12 cellular contexts compared by ENCODE assay signal in genomic region chr11:30855383-30856006, GRCh38.
A peak's percentile ranks its signal among the peaks of the same experiment; 100 is the strongest.
DNase-seq lines count a peak whose midpoint lies in the region; ATAC-seq, FAIRE-seq and TF ChIP-seq lines count a peak whose summit lies in the region.
"Had no signal": no experiment of that assay in that cellular context is flagged by ENCODE, and none has a peak within 500 bp of the region (broad histone marks: within the 10 kb centered on the region; RNA-seq: fewer than 3 reads in every experiment).

No MANE protein-coding gene starts in this region.

- CTCF ChIA-PET in MCF 10A (lab: Yijun Ruan, JAX) (interaction anchor here (0.6 to 3.3 kb wide), 20 partner anchors 9 to 1728 kb away, joined by 3 to 53 read pairs (median 4); no protein-coding TSS in a partner anchor), mammary epithelial cell (lab: Charles Lee; ENCODE audit: low non-redundant PET) (no interaction called here)

- no peaks in the 10 kb centered on the region for H3K4me1 Mint-ChIP-seq in MCF 10A (ENCODE audit: insufficient read depth, unreplicated experiment)

- H3K27me3 ChIP-seq in mammary epithelial cell (ENCODE audit: insufficient read depth, low read length) = no peaks in the 10 kb centered on the region
- H3K27me3 ChIP-seq in RWPE2 (ENCODE audit: insufficient read depth, poor library complexity, severe bottlenecking) = no peaks in the 10 kb centered on the region
- no peaks in the 10 kb centered on the region for H3K27me3 ChIP-seq in transverse colon
- H3K27me3 ChIP-seq in thyroid gland = no peaks in the 10 kb centered on the region

- H3K9me3 Mint-ChIP-seq in MCF 10A (ENCODE audit: unreplicated experiment) = no peaks in the 10 kb centered on the region
- peaks cover 0 to 5% of the 10 kb centered on the region in 2 donors for H3K9me3 Mint-ChIP-seq in activated naive CD4-positive, alpha-beta T cell treated with anti-CD3 and anti-CD28 coated beads, Interleukin-2, amount 50 U/mL, for 72 hours
- H3K9me3 Mint-ChIP-seq: CD8-positive, alpha-beta T cell had no signal

- dilution Hi-C loops in mammary epithelial cell (cut with HindIII; ENCODE audit: low sequenced_read_pairs) = no loop called here

- BruUV-seq in MCF 10A (replicated peaks; lab: Mats Ljungman, UMichigan) (no TSS peak), mammary epithelial cell (replicated peaks; lab: Mats Ljungman, UMichigan) (no TSS peak)

- H3K36me3 Mint-ChIP-seq in MCF 10A (ENCODE audit: insufficient read depth, unreplicated experiment) = no peaks in the 10 kb centered on the region
- H3K36me3 Mint-ChIP-seq in activated naive CD4-positive, alpha-beta T cell treated with anti-CD3 and anti-CD28 coated beads, Interleukin-2, amount 50 U/mL, for 72 hours = no peaks in the 10 kb centered on the region
- H3K36me3 Mint-ChIP-seq: activated naive CD8-positive, alpha-beta T cell; CD8-positive, alpha-beta T cell had no signal

- H3K79me2 ChIP-seq in mammary epithelial cell (ENCODE audit: insufficient read depth, low read length) = no peaks in the 10 kb centered on the region

- no peak overlapping the region for H3K9ac ChIP-seq in mammary epithelial cell (ENCODE audit: insufficient read depth, low read length)

- H3K4me2 ChIP-seq in mammary epithelial cell (ENCODE audit: insufficient read depth, low read depth, low read length) = no peak overlapping the region

- peak; percentile 9 for DNase-seq in MCF 10A (ENCODE audit: unreplicated experiment)
- DNase-seq in mammary epithelial cell = no peak
- DNase-seq in RWPE2 (ENCODE audit: low spot score) = no peak
- DNase-seq in frontal cortex (ENCODE audit: low spot score in 2 of 2) = peak in 1 of 2 donors; percentile 4
- DNase-seq in transverse colon = no peak
- no peak for DNase-seq in thyroid gland
- DNase-seq in activated naive CD4-positive, alpha-beta T cell treated with anti-CD3 and anti-CD28 coated beads, Interleukin-2, amount 50 U/mL, for 72 hours (ENCODE audit: low spot score in 2 of 2) = no peak
- DNase-seq: CD8-positive, alpha-beta T cell; NK-92 treated with Interleukin-12 subunit alpha and Interleukin-12 subunit beta, amount 100 ng/mL, for 24 hours had no signal

- H3K27me3 Mint-ChIP-seq in MCF 10A (ENCODE audit: insufficient read depth, unreplicated experiment) = peaks cover 63% of the 10 kb centered on the region
- H3K27me3 Mint-ChIP-seq: activated naive CD8-positive, alpha-beta T cell had no signal

- H3K4me3 ChIP-seq in mammary epithelial cell (replicated peaks in 1 of 3; ENCODE audit: insufficient read depth in 1 of 3, low read depth in 2 of 3, low read length in 3 of 3) = no peak overlapping the region
- H3K4me3 ChIP-seq in RWPE2 (ENCODE audit: severe bottlenecking) = no peak overlapping the region
- no peak overlapping the region for H3K4me3 ChIP-seq in transverse colon
- no peak overlapping the region for H3K4me3 ChIP-seq in thyroid gland (replicated peaks in 1 of 3)

- H3K27ac Mint-ChIP-seq in MCF 10A (ENCODE audit: low read depth, unreplicated experiment) = no peak overlapping the region
- H3K27ac Mint-ChIP-seq in activated naive CD4-positive, alpha-beta T cell treated with anti-CD3 and anti-CD28 coated beads, Interleukin-2, amount 50 U/mL, for 72 hours = no peak overlapping the region
- H3K27ac Mint-ChIP-seq: activated naive CD8-positive, alpha-beta T cell; CD8-positive, alpha-beta T cell had no signal

- no peaks in the 10 kb centered on the region for H3K36me3 ChIP-seq in mammary epithelial cell (ENCODE audit: insufficient read depth, low read length)
- H3K36me3 ChIP-seq in RWPE2 (ENCODE audit: low read depth) = no peaks in the 10 kb centered on the region
- H3K36me3 ChIP-seq in transverse colon = no peaks in the 10 kb centered on the region
- H3K36me3 ChIP-seq in thyroid gland = no peaks in the 10 kb centered on the region

- TF ChIP-seq CTCF in MCF 10A (IDR thresholded peaks at IDR 0.05; ENCODE audit: unreplicated experiment) = peak; percentile 8
- TF ChIP-seq CTCF in mammary epithelial cell (conservative IDR thresholded peaks at IDR 0.05 in 1 of 2, IDR thresholded peaks at IDR 0.05 in 1 of 2; ENCODE audit: extremely low read depth in 1 of 2, insufficient read depth in 1 of 2, low read depth in 1 of 2, low read length in 2 of 2) = peak in 1 of 2 donors; percentile 34
- TF ChIP-seq CTCF in RWPE2 (IDR thresholded peaks at IDR 0.05; ENCODE audit: poor library complexity, severe bottlenecking) = peak; percentile 54
- TF ChIP-seq CTCF in transverse colon (IDR thresholded peaks at IDR 0.05) = peak in 4 of 5 experiments; percentile 28 to 42 (median 38)
- TF ChIP-seq CTCF in thyroid gland (IDR thresholded peaks at IDR 0.05) = peak in 3 of 6 experiments; percentile 48 to 74 (median 64)

- no peaks in the 10 kb centered on the region for H4K20me1 ChIP-seq in mammary epithelial cell (ENCODE audit: insufficient read depth, low read length)

- no peak overlapping the region for H3K27ac ChIP-seq in mammary epithelial cell (ENCODE audit: insufficient read depth, low read depth, low read length)
- H3K27ac ChIP-seq in RWPE2 (ENCODE audit: poor library complexity, severe bottlenecking) = no peak overlapping the region
- no peak overlapping the region for H3K27ac ChIP-seq in transverse colon
- H3K27ac ChIP-seq in thyroid gland = no peak overlapping the region

- H3K9me3 ChIP-seq in mammary epithelial cell (replicated peaks; ENCODE audit: insufficient read depth, low read length) = no peaks in the 10 kb centered on the region
- H3K9me3 ChIP-seq in RWPE2 (ENCODE audit: severe bottlenecking) = no peaks in the 10 kb centered on the region
- H3K9me3 ChIP-seq in transverse colon = no peaks in the 10 kb centered on the region
- H3K9me3 ChIP-seq in thyroid gland = no peaks in the 10 kb centered on the region

- TF ChIP-seq POLR2A in transverse colon (IDR thresholded peaks at IDR 0.05) = no peak
- TF ChIP-seq POLR2A in thyroid gland (IDR thresholded peaks at IDR 0.05) = no peak

- intact Hi-C loops in MCF 10A (cut with micrococcal nuclease) (loop anchor here (1.0 to 5.0 kb wide), 2 partner anchors 62 to 509 kb away; no protein-coding TSS in a partner anchor), mammary epithelial cell (cut with micrococcal nuclease) (loop anchor here (1.0 kb wide), 1 partner anchor 509 kb away; no protein-coding TSS in a partner anchor), transverse colon (cut with DNase I; ENCODE audit: low total_unique reads) (no loop called here), thyroid gland (cut with DNase I) (loop anchor here (5.0 kb wide), 1 partner anchor 513 kb away; no protein-coding TSS in a partner anchor)

- in situ Hi-C loops in mammary epithelial cell (cut with MboI; ENCODE audit: low sequenced_read_pairs in 2 of 2) (no loop called here), transverse colon (cut with MboI; ENCODE audit: low pct_ligation_motif_present in 1 of 4, low pct_unique_long_range_greater_than_20kb in 1 of 4, low sequenced_read_pairs in 3 of 4) (no loop called here)

- WGBS in mammary epithelial cell (ENCODE audit: low coverage, missing lambda C conversion rate) = 38% methylated on average over 5 of the region's 5 CpGs
- WGBS in transverse colon (ENCODE audit: low coverage in 1 of 2), 2 donors = 43 to 55% methylated on average over 5 of the region's 5 CpGs
- WGBS in thyroid gland, 2 donors = 54% methylated on average over 5 of the region's 5 CpGs

- FAIRE-seq in frontal cortex (lab: Jason Lieb, UNC) = peak; percentile 61
- FAIRE-seq: H54 had no signal

- POLR2A ChIA-PET in MCF 10A (lab: Yijun Ruan, JAX) = interaction anchor here (1.1 kb wide), 1 partner anchor 516 kb away, joined by 4 read pairs; no protein-coding TSS in a partner anchor

- no peak for ATAC-seq in RWPE2 (ENCODE audit: low read depth)
- ATAC-seq in GM21447 (IDR thresholded peaks at IDR 0.05; ENCODE audit: unreplicated experiment) = no peak
- ATAC-seq in activated naive CD4-positive, alpha-beta T cell treated with anti-CD3 and anti-CD28 coated beads, Interleukin-2, amount 50 U/mL, for 72 hours = no peak
- ATAC-seq: CD8-positive, alpha-beta T cell had no signal

- H3K4me3 Mint-ChIP-seq in MCF 10A (ENCODE audit: unreplicated experiment) = no peak overlapping the region
- H3K4me3 Mint-ChIP-seq: activated naive CD8-positive, alpha-beta T cell; CD8-positive, alpha-beta T cell had no signal

- H2AFZ ChIP-seq in mammary epithelial cell (ENCODE audit: low read depth, low read length) = no peak overlapping the region

- TF ChIP-seq EP300 in transverse colon (IDR thresholded peaks at IDR 0.05; ENCODE audit: low read depth) = no peak

- H3K4me1 ChIP-seq in mammary epithelial cell (ENCODE audit: insufficient read depth, low read length) (no peaks in the 10 kb centered on the region), RWPE2 (ENCODE audit: insufficient read depth, poor library complexity, severe bottlenecking) (no peaks in the 10 kb centered on the region), transverse colon (no peaks in the 10 kb centered on the region), thyroid gland (no peaks in the 10 kb centered on the region)
